Comparison of ENCODE assay signal across 1 cellular context in the genomic region with DNA sequence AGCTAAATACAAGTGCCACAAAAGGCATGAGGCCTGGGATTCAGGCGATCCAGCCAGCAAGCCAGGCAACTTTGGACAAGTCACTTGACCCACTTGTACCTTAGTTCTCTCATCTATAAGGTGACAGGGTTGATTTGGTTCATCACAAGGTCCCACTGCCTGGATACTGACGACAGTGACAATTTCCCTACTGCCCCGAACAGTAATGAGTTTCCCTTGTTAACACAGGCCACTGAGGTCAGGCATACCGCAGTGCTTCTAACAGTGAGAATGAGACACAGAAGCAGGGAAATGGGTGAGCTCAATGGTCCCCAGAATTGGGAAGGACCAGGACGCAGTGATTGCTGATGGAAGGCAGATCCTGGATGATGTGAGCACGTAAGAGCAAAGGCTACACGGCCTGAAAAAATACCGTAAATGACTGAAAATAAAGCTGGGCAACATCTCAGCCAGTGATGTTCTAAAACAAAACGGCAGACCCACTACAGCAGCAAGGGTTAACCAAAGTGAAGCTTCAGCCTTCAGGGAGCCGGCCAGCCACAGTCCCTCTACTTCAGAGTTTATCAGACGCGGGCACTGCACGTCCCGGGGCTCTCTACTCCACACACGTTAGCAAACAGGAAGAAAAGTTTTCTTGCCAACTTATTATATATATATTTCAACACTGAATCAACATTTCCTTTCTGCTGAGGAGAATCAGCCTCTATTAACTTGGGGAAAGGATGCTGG.
A peak's percentile ranks its signal among the peaks of the same experiment; 100 is the strongest.
TF ChIP-seq lines count a peak whose summit lies in the region.

No MANE protein-coding gene starts in this region.

TF ChIP-seq in K562, 482 proteins besides CTCF, POLR2A, EP300 and RAD21:
- TF ChIP-seq HNRNPLL (IDR thresholded peaks at IDR 0.05; ENCODE audit: low read depth, low read length, poor library complexity, severe bottlenecking) (peak; percentile 6), MYBL2 (IDR thresholded peaks at IDR 0.05; ENCODE audit: low read depth) (no peak), MYBL2 (CRISPR knock-in tag; IDR thresholded peaks at IDR 0.05; ENCODE audit: borderline replicate concordance) (no peak)
- TF ChIP-seq, protein P1, sequence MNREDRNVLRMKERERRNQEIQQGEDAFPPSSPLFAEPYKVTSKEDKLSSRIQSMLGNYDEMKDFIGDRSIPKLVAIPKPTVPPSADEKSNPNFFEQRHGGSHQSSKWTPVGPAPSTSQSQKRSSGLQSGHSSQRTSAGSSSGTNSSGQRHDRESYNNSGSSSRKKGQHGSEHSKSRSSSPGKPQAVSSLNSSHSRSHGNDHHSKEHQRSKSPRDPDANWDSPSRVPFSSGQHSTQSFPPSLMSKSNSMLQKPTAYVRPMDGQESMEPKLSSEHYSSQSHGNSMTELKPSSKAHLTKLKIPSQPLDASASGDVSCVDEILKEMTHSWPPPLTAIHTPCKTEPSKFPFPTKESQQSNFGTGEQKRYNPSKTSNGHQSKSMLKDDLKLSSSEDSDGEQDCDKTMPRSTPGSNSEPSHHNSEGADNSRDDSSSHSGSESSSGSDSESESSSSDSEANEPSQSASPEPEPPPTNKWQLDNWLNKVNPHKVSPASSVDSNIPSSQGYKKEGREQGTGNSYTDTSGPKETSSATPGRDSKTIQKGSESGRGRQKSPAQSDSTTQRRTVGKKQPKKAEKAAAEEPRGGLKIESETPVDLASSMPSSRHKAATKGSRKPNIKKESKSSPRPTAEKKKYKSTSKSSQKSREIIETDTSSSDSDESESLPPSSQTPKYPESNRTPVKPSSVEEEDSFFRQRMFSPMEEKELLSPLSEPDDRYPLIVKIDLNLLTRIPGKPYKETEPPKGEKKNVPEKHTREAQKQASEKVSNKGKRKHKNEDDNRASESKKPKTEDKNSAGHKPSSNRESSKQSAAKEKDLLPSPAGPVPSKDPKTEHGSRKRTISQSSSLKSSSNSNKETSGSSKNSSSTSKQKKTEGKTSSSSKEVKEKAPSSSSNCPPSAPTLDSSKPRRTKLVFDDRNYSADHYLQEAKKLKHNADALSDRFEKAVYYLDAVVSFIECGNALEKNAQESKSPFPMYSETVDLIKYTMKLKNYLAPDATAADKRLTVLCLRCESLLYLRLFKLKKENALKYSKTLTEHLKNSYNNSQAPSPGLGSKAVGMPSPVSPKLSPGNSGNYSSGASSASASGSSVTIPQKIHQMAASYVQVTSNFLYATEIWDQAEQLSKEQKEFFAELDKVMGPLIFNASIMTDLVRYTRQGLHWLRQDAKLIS (CRISPR knock-in tag; IDR thresholded peaks at IDR 0.05), result 0 out of 2 replicates have a peak, but pooled peaks have one; percentile 3
